Comparison of ENCODE assay signal across 1 cellular context in the genomic region with DNA sequence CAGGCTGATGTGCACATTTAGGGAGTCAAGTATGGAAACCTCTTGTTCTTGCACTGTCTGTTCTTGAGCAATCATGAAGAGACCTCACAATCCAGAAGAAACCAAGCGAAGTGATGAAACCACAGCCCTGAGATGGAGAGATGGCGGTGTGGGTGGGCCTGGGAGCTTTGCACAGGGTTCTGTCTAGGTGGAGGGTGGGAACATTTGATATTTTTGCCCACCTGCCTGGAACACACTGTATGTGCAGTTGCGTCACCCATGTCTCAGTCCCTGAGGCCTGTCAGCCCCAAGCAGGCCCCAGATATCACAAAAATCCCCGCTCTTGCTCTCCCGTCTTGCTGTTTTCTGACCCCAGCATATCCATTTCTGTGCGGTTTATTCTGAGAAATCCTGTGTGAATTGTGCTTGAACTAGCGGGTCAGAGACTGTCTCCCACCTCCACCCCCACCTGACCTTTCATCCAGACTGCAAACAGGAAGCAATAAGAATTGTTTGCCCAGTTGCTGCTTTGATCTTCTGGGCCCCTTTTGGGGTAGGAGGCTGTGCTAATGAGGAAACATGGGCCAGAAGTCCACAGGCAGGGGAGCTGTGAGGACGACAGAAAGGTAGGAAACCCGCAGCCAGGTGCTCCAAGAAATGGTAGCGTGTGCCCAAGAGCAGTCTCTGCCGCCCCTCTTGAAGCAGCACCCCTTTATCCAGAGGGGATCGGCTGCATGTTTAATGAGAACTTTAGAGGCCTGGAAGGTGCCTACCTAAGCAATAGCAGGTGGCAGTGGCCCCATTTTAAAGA.
TF ChIP-seq lines count a peak whose summit lies in the region.

No MANE protein-coding gene starts in this region.

TF ChIP-seq in K562, 482 proteins besides CTCF, POLR2A, EP300 and RAD21:
- TF ChIP-seq ZNF24 (IDR thresholded peaks at IDR 0.05) (no peak), TGIF2 (CRISPR knock-in tag; IDR thresholded peaks at IDR 0.05) (no peak), CEBPB (tag; IDR thresholded peaks at IDR 0.05) (peak; percentile 43; the same call in 1 of the 2 replicates), ZNF699 (CRISPR knock-in tag; IDR thresholded peaks at IDR 0.05; ENCODE audit: insufficient replicate concordance) (no peak), POLR2H (tag; IDR thresholded peaks at IDR 0.05; ENCODE audit: low read depth) (no peak), ETV1 (tag; conservative IDR thresholded peaks at IDR 0.05; ENCODE audit: low read depth) (no peak), ZNF76 (CRISPR knock-in tag; IDR thresholded peaks at IDR 0.05; ENCODE audit: borderline replicate concordance) (no peak), CREM (IDR thresholded peaks at IDR 0.05; ENCODE audit: low read depth) (peak; percentile 40; the same call in 1 of the 2 replicates), ZBTB8A (IDR thresholded peaks at IDR 0.05; ENCODE audit: partially characterized antibody) (no peak), NEUROD1 (IDR thresholded peaks at IDR 0.05; ENCODE audit: borderline replicate concordance, low read depth, low read length, partially characterized antibody) (no peak), NR2F6 (CRISPR knock-in tag; IDR thresholded peaks at IDR 0.05) (no peak), CEBPG (CRISPR knock-in tag; IDR thresholded peaks at IDR 0.05) (no peak), CEBPG (tag; conservative IDR thresholded peaks at IDR 0.05 in 1 of 2, IDR thresholded peaks at IDR 0.05 in 1 of 2) (0 out of 4 replicates have a peak, but pooled peaks of 1 of the 2 experiments have one; percentile 11), ZNF583 (CRISPR knock-in tag; IDR thresholded peaks at IDR 0.05) (no peak)
- TF ChIP-seq, protein P1, sequence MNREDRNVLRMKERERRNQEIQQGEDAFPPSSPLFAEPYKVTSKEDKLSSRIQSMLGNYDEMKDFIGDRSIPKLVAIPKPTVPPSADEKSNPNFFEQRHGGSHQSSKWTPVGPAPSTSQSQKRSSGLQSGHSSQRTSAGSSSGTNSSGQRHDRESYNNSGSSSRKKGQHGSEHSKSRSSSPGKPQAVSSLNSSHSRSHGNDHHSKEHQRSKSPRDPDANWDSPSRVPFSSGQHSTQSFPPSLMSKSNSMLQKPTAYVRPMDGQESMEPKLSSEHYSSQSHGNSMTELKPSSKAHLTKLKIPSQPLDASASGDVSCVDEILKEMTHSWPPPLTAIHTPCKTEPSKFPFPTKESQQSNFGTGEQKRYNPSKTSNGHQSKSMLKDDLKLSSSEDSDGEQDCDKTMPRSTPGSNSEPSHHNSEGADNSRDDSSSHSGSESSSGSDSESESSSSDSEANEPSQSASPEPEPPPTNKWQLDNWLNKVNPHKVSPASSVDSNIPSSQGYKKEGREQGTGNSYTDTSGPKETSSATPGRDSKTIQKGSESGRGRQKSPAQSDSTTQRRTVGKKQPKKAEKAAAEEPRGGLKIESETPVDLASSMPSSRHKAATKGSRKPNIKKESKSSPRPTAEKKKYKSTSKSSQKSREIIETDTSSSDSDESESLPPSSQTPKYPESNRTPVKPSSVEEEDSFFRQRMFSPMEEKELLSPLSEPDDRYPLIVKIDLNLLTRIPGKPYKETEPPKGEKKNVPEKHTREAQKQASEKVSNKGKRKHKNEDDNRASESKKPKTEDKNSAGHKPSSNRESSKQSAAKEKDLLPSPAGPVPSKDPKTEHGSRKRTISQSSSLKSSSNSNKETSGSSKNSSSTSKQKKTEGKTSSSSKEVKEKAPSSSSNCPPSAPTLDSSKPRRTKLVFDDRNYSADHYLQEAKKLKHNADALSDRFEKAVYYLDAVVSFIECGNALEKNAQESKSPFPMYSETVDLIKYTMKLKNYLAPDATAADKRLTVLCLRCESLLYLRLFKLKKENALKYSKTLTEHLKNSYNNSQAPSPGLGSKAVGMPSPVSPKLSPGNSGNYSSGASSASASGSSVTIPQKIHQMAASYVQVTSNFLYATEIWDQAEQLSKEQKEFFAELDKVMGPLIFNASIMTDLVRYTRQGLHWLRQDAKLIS (CRISPR knock-in tag; IDR thresholded peaks at IDR 0.05) = no peak
- TF ChIP-seq, protein P2, sequence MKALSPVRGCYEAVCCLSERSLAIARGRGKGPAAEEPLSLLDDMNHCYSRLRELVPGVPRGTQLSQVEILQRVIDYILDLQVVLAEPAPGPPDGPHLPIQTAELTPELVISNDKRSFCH (CRISPR knock-in tag; IDR thresholded peaks at IDR 0.05) = no peak
- TF ChIP-seq, protein P2 (tag; IDR thresholded peaks at IDR 0.05) = no peak
